23 cellular contexts compared by ENCODE assay signal in genomic region chr7:151823783-151824182, GRCh38. TPM values are rescaled to one million over a fixed set of nuclear protein-coding genes. Genes with fewer than 3 reads are reported as not detected.
DNase-seq lines count a peak whose midpoint lies in the region; ATAC-seq and TF ChIP-seq lines count a peak whose summit lies in the region.
"Had no signal": no experiment of that assay in that cellular context is flagged by ENCODE, and none has a peak within 500 bp of the region (broad histone marks: within the 10 kb centered on the region; RNA-seq: fewer than 3 reads in every experiment).

No MANE protein-coding gene starts in this region.

- CTCF ChIA-PET in activated CD4-positive, alpha-beta memory T cell treated with anti-CD3 and anti-CD28 coated beads for 36 hours (lab: Charles Lee): no interaction called here

- TF ChIP-seq EP300 in esophagus muscularis mucosa (IDR thresholded peaks at IDR 0.05): no peak

- H2BK12ac ChIP-seq in trophoblast cell (ENCODE audit: low read length): no peak overlapping the region

- peaks cover 36% of the 10 kb centered on the region for H3K4me1 Mint-ChIP-seq in nephron
- H3K4me1 Mint-ChIP-seq in activated CD4-positive, alpha-beta memory T cell treated with anti-CD3 and anti-CD28 coated beads for 36 hours (ENCODE audit: low read depth): peaks cover 4% of the 10 kb centered on the region

- no peak overlapping the region for H2AK5ac ChIP-seq in trophoblast cell (ENCODE audit: low read length)

- no peak for ATAC-seq in HG02763 (IDR thresholded peaks at IDR 0.05; ENCODE audit: unreplicated experiment)
- ATAC-seq: activated T-cell treated with anti-CD3 and anti-CD28 coated beads, Interleukin-2, amount 50 U/mL, for 4 hours; left colon had no signal

- H3K27me3 ChIP-seq in WERI-Rb-1 (ENCODE audit: insufficient read depth, low read depth, severe bottlenecking): no peaks in the 10 kb centered on the region
- peaks cover 0 to 3% (median 0%) of the 10 kb centered on the region in 4 donors for H3K27me3 ChIP-seq in esophagus muscularis mucosa
- H3K27me3 ChIP-seq in stomach smooth muscle (ENCODE audit: control insufficient read depth in 1 of 2, insufficient read depth in 2 of 2, low read length in 2 of 2): no peaks in the 10 kb centered on the region
- no peaks in the 10 kb centered on the region for H3K27me3 ChIP-seq in trophoblast cell (ENCODE audit: insufficient read depth, low read length)
- H3K27me3 ChIP-seq: breast epithelium, heart left ventricle, testis had no signal

- TF ChIP-seq POLR2A in esophagus muscularis mucosa (IDR thresholded peaks at IDR 0.05; ENCODE audit: low read depth): no peak

- no peak overlapping the region for H4K12ac ChIP-seq in trophoblast cell (ENCODE audit: low read depth, low read length)

- no peak overlapping the region for H3K27ac ChIP-seq in WERI-Rb-1
- H3K27ac ChIP-seq in esophagus muscularis mucosa (replicated peaks in 1 of 4): peak overlapping the region in 3 of 4 donors; percentile 44 to 66 (median 47)
- H3K27ac ChIP-seq in stomach smooth muscle (ENCODE audit: low read length): peak overlapping the region; percentile 37
- H3K27ac ChIP-seq in trophoblast cell (ENCODE audit: low read depth, low read length): no peak overlapping the region
- H3K27ac ChIP-seq: testis had no signal

- no peak overlapping the region for H2BK5ac ChIP-seq in trophoblast cell (ENCODE audit: low read depth, low read length, poor library complexity)

- H3K4me3 ChIP-seq in WERI-Rb-1 (ENCODE audit: low read depth, low read length): peak overlapping the region; percentile 18
- H3K4me3 ChIP-seq in esophagus muscularis mucosa: peak overlapping the region in 3 of 4 donors; percentile 8 to 16 (median 14)
- H3K4me3 ChIP-seq in stomach smooth muscle (ENCODE audit: low read length in 2 of 2): peak overlapping the region in 1 of 2 donors; percentile 69
- no peak overlapping the region for H3K4me3 ChIP-seq in trophoblast cell (ENCODE audit: low read depth, low read length)
- H3K4me3 ChIP-seq: breast epithelium, skin epidermis, testis had no signal

- no peak overlapping the region for H3K14ac ChIP-seq in trophoblast cell (ENCODE audit: low read length)

- H2BK120ac ChIP-seq in trophoblast cell (ENCODE audit: insufficient read depth, low read length, poor library complexity): no peak overlapping the region

- no peaks in the 10 kb centered on the region for H3K36me3 Mint-ChIP-seq in nephron (ENCODE audit: low read depth)
- H3K36me3 Mint-ChIP-seq in activated CD4-positive, alpha-beta memory T cell treated with anti-CD3 and anti-CD28 coated beads for 36 hours: no peaks in the 10 kb centered on the region

- intact Hi-C loops in esophagus muscularis mucosa (cut with DNase I): no loop called here
- intact Hi-C loops in activated CD4-positive, alpha-beta memory T cell treated with anti-CD3 and anti-CD28 coated beads for 36 hours (cut with micrococcal nuclease): no loop called here

- DNase-seq in WERI-Rb-1 (no peak), esophagus muscularis mucosa (ENCODE audit: extremely low spot score) (no peak), trophoblast cell (no peak), NCI-H2107 (lab: John Stamatoyannopoulos, UW) (no peak)
- no peak for DNase-seq in activated CD4-positive, alpha-beta memory T cell treated with anti-CD3 and anti-CD28 coated beads for 36 hours
- DNase-seq: activated CD4-positive, alpha-beta T cell treated with anti-CD3 and anti-CD28 coated beads for 4 hours; activated naive CD4-positive, alpha-beta T cell; activated T-cell treated with anti-CD3 and anti-CD28 coated beads, Interleukin-2, amount 50 U/mL, for 4 hours; amniotic stem cell; CD4-positive, CD25-positive, alpha-beta regulatory T cell; left colon; midbrain; NCI-H1694 treated with DMSO at 0.1 percent for 48 hours; NCI-H526 treated with DMSO at 0.1 percent for 48 hours; stimulated activated CD4-positive, alpha-beta T cell treated with anti-CD3 and anti-CD28 coated beads, Interleukin-2, amount 100 ng/mL, for 24 hours; T-helper 1 cell; testis had no signal

- H3K4me3 Mint-ChIP-seq in nephron: peak overlapping the region in 2 of 3 experiments; percentile 7 to 41
- H3K4me3 Mint-ChIP-seq in activated CD4-positive, alpha-beta memory T cell treated with anti-CD3 and anti-CD28 coated beads for 36 hours: no peak overlapping the region
- H3K4me3 Mint-ChIP-seq: activated T-cell treated with anti-CD3 and anti-CD28 coated beads, Interleukin-2, amount 50 U/mL, for 4 hours; CD4-positive, CD25-positive, alpha-beta regulatory T cell had no signal

- H3K79me1 ChIP-seq in trophoblast cell (ENCODE audit: low read length): no peaks in the 10 kb centered on the region

- no peak overlapping the region for H3K4me2 ChIP-seq in trophoblast cell (ENCODE audit: low read length)

- no peak overlapping the region for H3K23ac ChIP-seq in trophoblast cell (ENCODE audit: low read length)

- H4K91ac ChIP-seq in trophoblast cell (ENCODE audit: low read depth, low read length): no peak overlapping the region

- H2AFZ ChIP-seq in trophoblast cell (ENCODE audit: insufficient read depth, low read length, poor library complexity): no peak overlapping the region

- H3K36me3 ChIP-seq in WERI-Rb-1 (no peaks in the 10 kb centered on the region), esophagus muscularis mucosa (no peaks in the 10 kb centered on the region), stomach smooth muscle (ENCODE audit: control insufficient read depth in 2 of 2, insufficient read depth in 2 of 2, low read length in 2 of 2) (no peaks in the 10 kb centered on the region), trophoblast cell (ENCODE audit: control insufficient read depth in 1 of 2, insufficient read depth in 2 of 2, low read length in 2 of 2) (no peaks in the 10 kb centered on the region)
- H3K36me3 ChIP-seq: breast epithelium, heart left ventricle had no signal

- H3K9me3 ChIP-seq in WERI-Rb-1 (ENCODE audit: severe bottlenecking) (no peaks in the 10 kb centered on the region), esophagus muscularis mucosa (no peaks in the 10 kb centered on the region), stomach smooth muscle (ENCODE audit: control insufficient read depth in 2 of 2, low read length in 2 of 2) (no peaks in the 10 kb centered on the region), trophoblast cell (ENCODE audit: insufficient read depth, low read depth, low read length) (no peaks in the 10 kb centered on the region)
- H3K9me3 ChIP-seq: breast epithelium, heart left ventricle, testis had no signal

- WGBS in esophagus muscularis mucosa: 61% methylated on average over 4 of the region's 4 CpGs
- WGBS in trophoblast cell (ENCODE audit: extremely low coverage, insufficient coverage, insufficient read length): no CpG with 5 or more reads among the region's 4 CpGs

- H3K9ac ChIP-seq in stomach smooth muscle (ENCODE audit: low read length in 2 of 2): peak overlapping the region in 1 of 2 donors; percentile 52
- H3K9ac ChIP-seq in trophoblast cell (ENCODE audit: low read length): no peak overlapping the region

- H3K27ac Mint-ChIP-seq in nephron: peak overlapping the region; percentile 51 to 89 (median 53)
- H3K27ac Mint-ChIP-seq in activated CD4-positive, alpha-beta memory T cell treated with anti-CD3 and anti-CD28 coated beads for 36 hours: no peak overlapping the region

- H3K79me2 ChIP-seq in trophoblast cell (ENCODE audit: control insufficient read depth, insufficient read depth, low read length, poor library complexity): no peaks in the 10 kb centered on the region

- no peak for TF ChIP-seq CTCF in WERI-Rb-1 (IDR thresholded peaks at IDR 0.05; ENCODE audit: low read depth, low read length)
- TF ChIP-seq CTCF in esophagus muscularis mucosa (IDR thresholded peaks at IDR 0.05): no peak
- TF ChIP-seq CTCF in nephron (IDR thresholded peaks at IDR 0.05; ENCODE audit: unreplicated experiment in 3 of 3): no peak

- H3K4me1 ChIP-seq in esophagus muscularis mucosa (peaks cover 3 to 45% (median 31%) of the 10 kb centered on the region in 4 donors), stomach smooth muscle (ENCODE audit: control insufficient read depth, insufficient read depth, low read length) (peaks cover 17% of the 10 kb centered on the region), trophoblast cell (ENCODE audit: control insufficient read depth in 1 of 2, insufficient read depth in 2 of 2, low read length in 2 of 2) (peaks cover 0 to 2% of the 10 kb centered on the region in 2 experiments)
- H3K4me1 ChIP-seq: breast epithelium had no signal

- H4K8ac ChIP-seq in trophoblast cell (ENCODE audit: low read depth, low read length): no peak overlapping the region

- POLR2A ChIA-PET in activated CD4-positive, alpha-beta memory T cell treated with anti-CD3 and anti-CD28 coated beads for 36 hours (lab: Charles Lee): no interaction called here

- H3K18ac ChIP-seq in trophoblast cell (ENCODE audit: low read length): no peak overlapping the region

- H3K27me3 Mint-ChIP-seq in nephron (ENCODE audit: low read depth): peaks cover 33% of the 10 kb centered on the region
- no peaks in the 10 kb centered on the region for H3K27me3 Mint-ChIP-seq in activated CD4-positive, alpha-beta memory T cell treated with anti-CD3 and anti-CD28 coated beads for 36 hours
- H3K27me3 Mint-ChIP-seq: CD4-positive, CD25-positive, alpha-beta regulatory T cell had no signal

- no peak overlapping the region for H3K4ac ChIP-seq in trophoblast cell (ENCODE audit: low read depth, low read length)

- no peaks in the 10 kb centered on the region for H3K9me3 Mint-ChIP-seq in nephron
- H3K9me3 Mint-ChIP-seq in activated CD4-positive, alpha-beta memory T cell treated with anti-CD3 and anti-CD28 coated beads for 36 hours: no peaks in the 10 kb centered on the region
- H3K9me3 Mint-ChIP-seq: activated T-cell treated with anti-CD3 and anti-CD28 coated beads, Interleukin-2, amount 50 U/mL, for 4 hours; CD4-positive, CD25-positive, alpha-beta regulatory T cell had no signal

RNA-seq across cellular contexts. Expression of gene PRKAG2, which starts 53.1 kb away (rescaled TPM):
- 10 to 100 TPM; 51.3 to 97.2 (median 77.5) TPM for total RNA-seq in esophagus muscularis mucosa
- total RNA-seq in activated CD4-positive, alpha-beta memory T cell treated with anti-CD3 and anti-CD28 coated beads for 36 hours: 10 to 100 TPM; 23.5 to 25.6 TPM
- polyA plus RNA-seq in trophoblast cell (2013): 34.2 and 36.3 TPM in 2 replicates

Comparison
In these comparisons a context has a peak if more than half of its experiments do, and no peak if none do; other contexts are left out.
1. H3K27ac ChIP-seq: peak in esophagus muscularis mucosa (3 of 4) and stomach smooth muscle (single experiment); none in WERI-Rb-1 (single experiment) and trophoblast cell (single experiment).